ENCODE assay signal across 20 cellular contexts in the genomic region with DNA sequence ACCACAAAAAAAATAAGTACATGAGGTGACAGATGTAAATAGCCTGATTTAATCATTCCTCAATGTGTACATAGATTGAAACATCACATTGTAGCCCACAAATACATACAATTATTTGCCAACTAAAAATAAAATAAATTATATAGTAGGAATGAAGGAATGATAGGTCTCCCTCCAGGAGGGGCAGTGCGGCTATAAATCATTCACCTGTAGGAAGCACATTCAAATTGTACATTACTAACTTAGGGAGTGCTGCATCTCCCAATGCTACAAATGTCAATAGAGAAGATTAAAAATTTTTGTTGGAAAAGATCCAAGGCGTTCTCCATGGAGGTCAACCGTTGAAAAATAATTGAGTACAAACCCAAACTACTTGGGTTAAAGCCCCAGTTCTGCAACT. TPM values are rescaled to one million over a fixed set of nuclear protein-coding genes. Genes with fewer than 3 reads are reported as not detected.
DNase-seq lines count a peak whose midpoint lies in the region; ATAC-seq, FAIRE-seq and TF ChIP-seq lines count a peak whose summit lies in the region.
"Had no signal": no experiment of that assay in that cellular context is flagged by ENCODE, and none has a peak within 500 bp of the region (broad histone marks: within the 10 kb centered on the region; RNA-seq: fewer than 3 reads in every experiment).

No MANE protein-coding gene starts in this region.

- peaks cover 72% of the 10 kb centered on the region for H3K4me1 Mint-ChIP-seq in CD8-positive, alpha-beta T cell (ENCODE audit: low read depth)

- no peak overlapping the region for H2AFZ ChIP-seq in HepG2 (ENCODE audit: low read length)

- DNase-seq in HepG2 (ENCODE audit: low spot score) (no peak), right lobe of liver (no peak), SK-N-MC (ENCODE audit: low read depth, low spot score) (no peak), OCI-M2 (lab: John Stamatoyannopoulos, UW; ENCODE audit: unreplicated experiment) (no peak), iPS-NIHi11 (ENCODE audit: low spot score) (no peak), sigmoid colon (no peak)
- no peak for DNase-seq in CD8-positive, alpha-beta T cell
- DNase-seq: activated CD4-positive, alpha-beta T cell treated with anti-CD3 and anti-CD28 coated beads, Interleukin-2, amount 10 ng/mL, durations not matched to agents 24 days and 14 days; foreskin melanocyte; H7; left colon; NCI-H1436 treated with DMSO at 0.1 percent for 48 hours; stimulated activated CD4-positive, alpha-beta T cell treated with anti-CD3 and anti-CD28 coated beads, Interleukin-12 subunit alpha, Interleukin-12 subunit beta, amount 100 ng/mL, for 4 hours had no signal

- no peaks in the 10 kb centered on the region for H3K36me3 ChIP-seq in HepG2 (replicated peaks in 1 of 2; ENCODE audit: control insufficient read depth in 1 of 2, insufficient read depth in 2 of 2, low read length in 2 of 2)
- H3K36me3 ChIP-seq in right lobe of liver, result no peaks in the 10 kb centered on the region
- H3K36me3 ChIP-seq in SK-N-MC (ENCODE audit: insufficient read depth, low read length), result no peaks in the 10 kb centered on the region
- no peaks in the 10 kb centered on the region for H3K36me3 ChIP-seq in iPS-18a (ENCODE audit: control insufficient read depth, low read depth, low read length)
- H3K36me3 ChIP-seq in CD8-positive, alpha-beta T cell (ENCODE audit: insufficient read depth, low read length), result no peaks in the 10 kb centered on the region
- H3K36me3 ChIP-seq in sigmoid colon, result no peaks in the 10 kb centered on the region
- H3K36me3 ChIP-seq: neutrophil, suprapubic skin had no signal

- H3K27me3 ChIP-seq in HepG2 (ENCODE audit: control insufficient read depth in 1 of 2, insufficient read depth in 2 of 2, low read length in 2 of 2) (no peaks in the 10 kb centered on the region), right lobe of liver (no peaks in the 10 kb centered on the region), iPS-18a (ENCODE audit: control insufficient read depth, insufficient read depth, low read length) (no peaks in the 10 kb centered on the region), sigmoid colon (no peaks in the 10 kb centered on the region)
- H3K27me3 ChIP-seq in CD8-positive, alpha-beta T cell (ENCODE audit: insufficient read depth, low read length), result no peaks in the 10 kb centered on the region
- H3K27me3 ChIP-seq: neutrophil, suprapubic skin had no signal

- H3K9ac ChIP-seq in HepG2 (ENCODE audit: insufficient read depth, low read depth, low read length) (no peak overlapping the region), SK-N-MC (ENCODE audit: insufficient read length) (no peak overlapping the region), iPS-18a (ENCODE audit: low read length) (peak overlapping the region; percentile 4)

- H3K36me3 Mint-ChIP-seq in CD8-positive, alpha-beta T cell, result peaks cover 22% of the 10 kb centered on the region

- ATAC-seq in HepG2, result no peak
- no peak for ATAC-seq in right lobe of liver
- ATAC-seq in CD8-positive, alpha-beta T cell, result no peak
- ATAC-seq: left colon had no signal

- CTCF ChIA-PET in HepG2 (lab: Yijun Ruan, JAX; ENCODE audit: low intra/inter-chr PET ratio, low total read pairs), result no interaction called here
- CTCF ChIA-PET in CD8-positive, alpha-beta T cell (lab: Charles Lee), result interaction anchor here (8.0 kb wide), 1 partner anchor 55 kb away, joined by 41 read pairs; no protein-coding TSS in a partner anchor

- no peak overlapping the region for H3K4me3 Mint-ChIP-seq in CD8-positive, alpha-beta T cell

- FAIRE-seq in HepG2 (lab: Jason Lieb, UNC), result no peak
- FAIRE-seq: GM18507, TTC549 had no signal

- peaks cover 83% of the 10 kb centered on the region for H3K79me2 ChIP-seq in HepG2 (ENCODE audit: insufficient read depth, low read length)

- TF ChIP-seq EP300 in HepG2 (IDR thresholded peaks at IDR 0.05; ENCODE audit: low read depth in 2 of 2, low read length in 2 of 2) (no peak), HepG2 (CRISPR knock-in tag; IDR thresholded peaks at IDR 0.05; ENCODE audit: borderline replicate concordance) (no peak), sigmoid colon (IDR thresholded peaks at IDR 0.05) (no peak)

- POLR2A ChIA-PET in HepG2 (lab: Yijun Ruan, JAX), result no interaction called here
- POLR2A ChIA-PET in CD8-positive, alpha-beta T cell (lab: Charles Lee), result no interaction called here

- TF ChIP-seq RAD21 in HepG2 (CRISPR knock-in tag; IDR thresholded peaks at IDR 0.05), result no peak

- no peak overlapping the region for H3K27ac Mint-ChIP-seq in CD8-positive, alpha-beta T cell
- H3K27ac Mint-ChIP-seq: activated CD4-positive, alpha-beta T cell treated with anti-CD3 and anti-CD28 coated beads, Interleukin-2, amount 10 ng/mL, durations not matched to agents 24 days and 14 days had no signal

- no peak overlapping the region for H3K27ac ChIP-seq in HepG2 (ENCODE audit: extremely low read length, insufficient read depth, low read length)
- no peak overlapping the region for H3K27ac ChIP-seq in right lobe of liver
- H3K27ac ChIP-seq in SK-N-MC, result peak overlapping the region; percentile 42; the same call in 1 of the 2 replicates
- H3K27ac ChIP-seq in iPS-18a (ENCODE audit: low read length), result no peak overlapping the region
- no peak overlapping the region for H3K27ac ChIP-seq in CD8-positive, alpha-beta T cell (ENCODE audit: low read depth, low read length)
- H3K27ac ChIP-seq in sigmoid colon, result no peak overlapping the region
- H3K27ac ChIP-seq: epithelial cell of prostate, RWPE1, suprapubic skin had no signal

- H3K27me3 Mint-ChIP-seq in CD8-positive, alpha-beta T cell (ENCODE audit: low read depth), result no peaks in the 10 kb centered on the region

- H3K9me3 Mint-ChIP-seq in CD8-positive, alpha-beta T cell, result no peaks in the 10 kb centered on the region
- H3K9me3 Mint-ChIP-seq: activated CD4-positive, alpha-beta T cell treated with anti-CD3 and anti-CD28 coated beads, Interleukin-2, amount 10 ng/mL, durations not matched to agents 24 days and 14 days had no signal

- peaks cover 67% of the 10 kb centered on the region for H3K4me1 ChIP-seq in HepG2 (ENCODE audit: insufficient read depth, low read length)
- H3K4me1 ChIP-seq in right lobe of liver, result peaks cover 0 to 37% (median 3%) of the 10 kb centered on the region in 4 donors
- peaks cover 9% of the 10 kb centered on the region for H3K4me1 ChIP-seq in iPS-18a (ENCODE audit: control insufficient read depth, low read depth, low read length)
- H3K4me1 ChIP-seq in CD8-positive, alpha-beta T cell (ENCODE audit: insufficient read depth, low read length), result peaks cover 51% of the 10 kb centered on the region
- H3K4me1 ChIP-seq in sigmoid colon, result peaks cover 3 to 65% (median 33%) of the 10 kb centered on the region in 4 donors

- WGBS in HepG2 (ENCODE audit: low lambda C conversion rate), result 78% methylated on average over 3 of the region's 3 CpGs
- WGBS in right lobe of liver (ENCODE audit: insufficient coverage, low coverage, low lambda C conversion rate, missing lambda C conversion rate), result 60% methylated on average over 3 of the region's 3 CpGs
- 46 to 69% methylated on average over 3 of the region's 3 CpGs for WGBS in sigmoid colon, 2 donors

- 0 out of 6 replicates have a peak overlapping the region, but pooled peaks of 1 of the 3 experiments have one; percentile 2 for H3K4me3 ChIP-seq in HepG2 (replicated peaks in 1 of 3; ENCODE audit: insufficient read depth in 1 of 3, low read depth in 2 of 3, low read length in 3 of 3)
- H3K4me3 ChIP-seq in right lobe of liver, result no peak overlapping the region
- no peak overlapping the region for H3K4me3 ChIP-seq in SK-N-MC
- H3K4me3 ChIP-seq in iPS-18a (ENCODE audit: low read length), result no peak overlapping the region
- H3K4me3 ChIP-seq in CD8-positive, alpha-beta T cell (ENCODE audit: low read depth, low read length), result no peak overlapping the region
- no peak overlapping the region for H3K4me3 ChIP-seq in sigmoid colon
- H3K4me3 ChIP-seq: suprapubic skin had no signal

- peak overlapping the region; percentile 41; the same call in 1 of the 2 replicates for H3K4me2 ChIP-seq in HepG2 (ENCODE audit: low read depth, low read length)

- in situ Hi-C loops in HepG2 (cut with HindIII; ENCODE audit: extremely low pct_ligation_motif_present, low pct_unique_long_range_greater_than_20kb), result no loop called here

- TF ChIP-seq POLR2A in HepG2 (IDR thresholded peaks at IDR 0.05; ENCODE audit: insufficient read depth in 1 of 2, low read depth in 2 of 2, low read length in 2 of 2) (no peak), right lobe of liver (IDR thresholded peaks at IDR 0.05) (no peak), sigmoid colon (IDR thresholded peaks at IDR 0.05) (no peak)

- H4K20me1 ChIP-seq in HepG2 (ENCODE audit: insufficient read depth, low read length), result peaks cover 42% of the 10 kb centered on the region

- no TSS peak for BruUV-seq in HepG2 (replicated peaks; lab: Mats Ljungman, UMichigan)

- H3K9me3 ChIP-seq in HepG2 (ENCODE audit: low read length) (no peaks in the 10 kb centered on the region), right lobe of liver (no peaks in the 10 kb centered on the region), SK-N-MC (ENCODE audit: low read depth, low read length) (no peaks in the 10 kb centered on the region), iPS-18a (ENCODE audit: control insufficient read depth, low read depth, low read length) (no peaks in the 10 kb centered on the region), sigmoid colon (no peaks in the 10 kb centered on the region)
- no peaks in the 10 kb centered on the region for H3K9me3 ChIP-seq in CD8-positive, alpha-beta T cell (ENCODE audit: low read length)
- H3K9me3 ChIP-seq: neutrophil, suprapubic skin had no signal

- intact Hi-C loops in HepG2 (cut with micrococcal nuclease; ENCODE audit: unreplicated experiment) (no loop called here), right lobe of liver (cut with DNase I) (no loop called here), sigmoid colon (cut with DNase I) (no loop called here)
- intact Hi-C loops in CD8-positive, alpha-beta T cell (cut with DNase I, micrococcal nuclease), result loop anchor here in 1 of 2 experiments (2.0 kb wide), 1 partner anchor 17 kb away; no protein-coding TSS in a partner anchor

- TF ChIP-seq CTCF in HepG2 (CRISPR knock-in tag; IDR thresholded peaks at IDR 0.05), result no peak
- no peak for TF ChIP-seq CTCF in right lobe of liver (IDR thresholded peaks at IDR 0.05)
- no peak for TF ChIP-seq CTCF in CD8-positive, alpha-beta T cell (IDR thresholded peaks at IDR 0.05)
- TF ChIP-seq CTCF in sigmoid colon (IDR thresholded peaks at IDR 0.05), result no peak

RNA-seq across cellular contexts. Expression of a gene that starts 4.2 kb away (rescaled TPM):
- total RNA-seq in HepG2 (2016; rRNA removed; fragmentation: Illumina TruSeq; extraction: Trizol) (25.2 and 33.6 TPM in 2 replicates), right lobe of liver (10 to 100 TPM in 4 of 6 experiments, 1 to 10 TPM in 2; 7.0 to 14.5 (median 10.5) TPM), sigmoid colon (10 to 100 TPM; 28.5 to 39.7 (median 37.5) TPM)
- total RNA-seq in HepG2 (2016; cell fraction: cytosol; rRNA removed; fragmentation: Illumina TruSeq; extraction: Trizol; ENCODE audit: low read depth), result 7.9 and 13.5 TPM in 2 replicates
- total RNA-seq in HepG2 (2016; cell fraction: insoluble cytoplasmic fraction; rRNA removed; fragmentation: Illumina TruSeq; extraction: Trizol), result 25.6 and 31.4 TPM in 2 replicates
- total RNA-seq in HepG2 (2016; cell fraction: membrane; rRNA removed; fragmentation: Illumina TruSeq; extraction: Trizol), result 18.4 and 19.0 TPM in 2 replicates
- total RNA-seq in HepG2 (2016; cell fraction: nucleus; rRNA removed; fragmentation: Illumina TruSeq; extraction: Trizol), result 25.8 and 27.2 TPM in 2 replicates
- polyA plus RNA-seq in HepG2 (2011; rRNA removed) (20.1 and 24.0 TPM in 2 replicates), sigmoid colon (10 to 100 TPM; 14.1 to 19.8 (median 16.0) TPM)
- 10.9 and 15.6 TPM in 2 replicates for polyA plus RNA-seq in HepG2 (2011; cell fraction: cytosol; rRNA removed)
- polyA plus RNA-seq in HepG2 (2011; cell fraction: nucleus; rRNA removed), result 19.7 and 19.8 TPM in 2 replicates
- 28.6 and 34.5 TPM in 2 replicates for polyA plus RNA-seq in HepG2 (2012)
- polyA plus RNA-seq in HepG2 (2016; cell fraction: cytosol; fragmentation: Illumina TruSeq; extraction: Trizol; ENCODE audit: low read depth), result 4.4 and 4.5 TPM in 2 replicates
- 19.2 and 21.5 TPM in 2 replicates for polyA plus RNA-seq in HepG2 (2016; cell fraction: insoluble cytoplasmic fraction; fragmentation: Illumina TruSeq; extraction: Trizol; ENCODE audit: low read depth)
- 8.7 and 9.9 TPM in 2 replicates for polyA plus RNA-seq in HepG2 (2016; cell fraction: membrane; fragmentation: Illumina TruSeq; extraction: Trizol; ENCODE audit: low read depth)
- polyA plus RNA-seq in HepG2 (2016; cell fraction: nucleus; fragmentation: Illumina TruSeq; extraction: Trizol; ENCODE audit: insufficient read depth, low read depth), result 29.1 and 29.9 TPM in 2 replicates
- polyA minus RNA-seq in HepG2 (2011; rRNA and poly(A)+ RNA removed; ENCODE audit: low replicate concordance), result 16.4 and 17.8 TPM in 2 replicates
- 30.3 and 34.7 TPM in 2 replicates for polyA minus RNA-seq in HepG2 (2011; cell fraction: cytosol; rRNA and poly(A)+ RNA removed)
- polyA minus RNA-seq in HepG2 (2011; cell fraction: nucleus; rRNA and poly(A)+ RNA removed), result 64.3 and 71.3 TPM in 2 replicates
- 10 to 100 TPM; 94.2 to 99.9 TPM for total RNA-seq in CD8-positive, alpha-beta T cell
